In genomic region chr2:206105038-206105437, GRCh38 we compare ENCODE assay signal across 23 cellular contexts.
"Had no signal": no experiment of that assay in that cellular context is flagged by ENCODE, and none has a peak within 500 bp of the region (broad histone marks: within the 10 kb centered on the region; RNA-seq: fewer than 3 reads in every experiment).

No MANE protein-coding gene starts in this region.

- H3K9me3 Mint-ChIP-seq: dendritic cell treated with granulocyte-macrophage colony-stimulating factor and Interleukin-4, amounts not matched to agents 40 ng/mL and 50 ng/mL, for 4 days; effector memory CD8-positive, alpha-beta T cell; immature natural killer cell; naive B cell; nephron; type B pancreatic cell had no signal

- ATAC-seq: effector memory CD8-positive, alpha-beta T cell; left colon; left ventricle myocardium superior; pancreas; right cardiac atrium; stimulated activated naive CD8-positive, alpha-beta T cell treated with anti-CD3 and anti-CD28 coated beads, Interleukin-15, Interleukin-2, amounts not matched to agents 100 U/mL and 50 U/mL, for 24 hours had no signal

- DNase-seq: effector memory CD8-positive, alpha-beta T cell; esophagus squamous epithelium; foreskin fibroblast; immature natural killer cell; left colon; left ventricle myocardium superior; mesendoderm; naive B cell; occipital lobe; pancreas; right cardiac atrium; small intestine; stimulated activated CD4-positive, alpha-beta T cell treated with anti-CD3 and anti-CD28 coated beads, Interleukin-12 subunit alpha, Interleukin-12 subunit beta, amount 100 ng/mL, for 4 hours; stimulated activated CD4-positive, alpha-beta T cell treated with anti-CD3 and anti-CD28 coated beads, Interleukin-2, amount 100 ng/mL, for 48 hours; stimulated activated naive CD8-positive, alpha-beta T cell treated with anti-CD3 and anti-CD28 coated beads, Interleukin-15, Interleukin-2, amounts not matched to agents 100 U/mL and 50 U/mL, for 24 hours; thyroid gland had no signal

- FAIRE-seq: keratinocyte, pancreas, small intestine, urothelium cell line had no signal

- H3K27me3 Mint-ChIP-seq: dendritic cell treated with granulocyte-macrophage colony-stimulating factor and Interleukin-4, amounts not matched to agents 40 ng/mL and 50 ng/mL, for 4 days; effector memory CD8-positive, alpha-beta T cell; naive B cell; progenitor cell of endocrine pancreas; type B pancreatic cell had no signal

- H3K4me1 Mint-ChIP-seq: immature natural killer cell, naive B cell, nephron had no signal

- H3K4me3 Mint-ChIP-seq: dendritic cell treated with granulocyte-macrophage colony-stimulating factor and Interleukin-4, amounts not matched to agents 40 ng/mL and 50 ng/mL, for 4 days; effector memory CD8-positive, alpha-beta T cell; immature natural killer cell; naive B cell; nephron; type B pancreatic cell had no signal

- H3K36me3 Mint-ChIP-seq: naive B cell, type B pancreatic cell had no signal

- H3K27ac ChIP-seq: esophagus squamous epithelium, pancreas, suprapubic skin, thyroid gland had no signal

- H3K27ac Mint-ChIP-seq: dendritic cell treated with granulocyte-macrophage colony-stimulating factor and Interleukin-4, amounts not matched to agents 40 ng/mL and 50 ng/mL, for 4 days; effector memory CD8-positive, alpha-beta T cell; nephron; type B pancreatic cell had no signal
